Comparison of ENCODE assay signal across 27 cellular contexts in genomic region chr4:17493629-17494028, GRCh38. TPM values are rescaled to one million over a fixed set of nuclear protein-coding genes. Genes with fewer than 3 reads are reported as not detected.
DNase-seq lines count a peak whose midpoint lies in the region; ATAC-seq and TF ChIP-seq lines count a peak whose summit lies in the region.
"Had no signal": no experiment of that assay in that cellular context is flagged by ENCODE, and none has a peak within 500 bp of the region (broad histone marks: within the 10 kb centered on the region; RNA-seq: fewer than 3 reads in every experiment).

No MANE protein-coding gene starts in this region.

- no peaks in the 10 kb centered on the region for H3K27me3 ChIP-seq in HUES48 (ENCODE audit: control insufficient read depth, insufficient read depth, low read length)
- H3K27me3 ChIP-seq in brain microvascular endothelial cell (replicated peaks) = no peaks in the 10 kb centered on the region
- H3K27me3 ChIP-seq: upper lobe of left lung had no signal

- H3K36me3 ChIP-seq in HUES48 (ENCODE audit: control insufficient read depth, insufficient read depth, low read length) = peaks cover 36% of the 10 kb centered on the region
- peaks cover 35% of the 10 kb centered on the region for H3K36me3 ChIP-seq in brain microvascular endothelial cell (replicated peaks)

- no peak overlapping the region for H3K27ac Mint-ChIP-seq in T-helper 17 cell
- H3K27ac Mint-ChIP-seq: activated B cell treated with CpG ODN at 0.5 μM for 24 hours, nephron had no signal

- peaks cover 9% of the 10 kb centered on the region; the same call in 1 of the 2 replicates for H3K4me1 ChIP-seq in HUES48 (ENCODE audit: control insufficient read depth, insufficient read depth, low read length)
- H3K4me1 ChIP-seq: Caco-2 had no signal

- ATAC-seq in left colon (peak; percentile 44), T-helper 17 cell (no peak), GM18861 (IDR thresholded peaks at IDR 0.05; ENCODE audit: unreplicated experiment) (no peak)
- ATAC-seq: Right ventricle myocardium inferior had no signal

- H3K4me3 Mint-ChIP-seq in T-helper 17 cell = no peak overlapping the region
- H3K4me3 Mint-ChIP-seq: activated B cell treated with CpG ODN at 0.5 μM for 24 hours, nephron had no signal

- no peak for TF ChIP-seq CTCF in brain microvascular endothelial cell (IDR thresholded peaks at IDR 0.05; ENCODE audit: low read depth, low read length, missing control alignments)

- H3K27ac ChIP-seq in HUES48 (ENCODE audit: low read depth, low read length) = peak overlapping the region; percentile 33
- peak overlapping the region; percentile 37 for H3K27ac ChIP-seq in brain microvascular endothelial cell
- H3K27ac ChIP-seq: KMS-11, PC-9 had no signal

- in situ Hi-C loops in Caki2 (cut with HindIII; ENCODE audit: low pct_unique_long_range_greater_than_20kb, low sequenced_read_pairs) (no loop called here), brain microvascular endothelial cell (cut with HindIII; ENCODE audit: low pct_ligation_motif_present, low sequenced_read_pairs) (no loop called here)

- intact Hi-C loops in left colon (cut with DNase I, micrococcal nuclease) = no loop called here

- DNase-seq in Caki2 (ENCODE audit: low read depth) (peak; percentile 20), brain microvascular endothelial cell (no peak), left colon (no peak), SW 1271 (lab: John Stamatoyannopoulos, UW) (no peak), T-helper 17 cell (no peak)
- DNase-seq: activated B cell treated with CpG ODN at 0.5 μM for 24 hours; activated CD4-positive, alpha-beta T cell treated with anti-CD3 and anti-CD28 coated beads, Interleukin-2, amount 50 U/mL, for 1 hour; Caco-2; DMS79 treated with DMSO at 0.1 percent for 48 hours; glutamatergic neuron; NCI-H1694; NCI-H2171; NCI-H510A treated with DMSO at 0.1 percent for 48 hours; retina; stimulated activated CD8-positive, alpha-beta memory T cell treated with anti-CD3 and anti-CD28 coated beads, Interleukin-4, amount 100 ng/mL, for 48 hours; T-helper 9 cell had no signal

- H3K9ac ChIP-seq in HUES48 (ENCODE audit: low read depth, low read length) = no peak overlapping the region
- H3K9ac ChIP-seq: KMS-11 had no signal

- no peaks in the 10 kb centered on the region for H3K27me3 Mint-ChIP-seq in T-helper 17 cell
- H3K27me3 Mint-ChIP-seq: activated B cell treated with CpG ODN at 0.5 μM for 24 hours had no signal

- H3K4me1 Mint-ChIP-seq in T-helper 17 cell = peaks cover 7% of the 10 kb centered on the region

- H3K4me3 ChIP-seq in HUES48 (ENCODE audit: low read depth, low read length) (no peak overlapping the region), brain microvascular endothelial cell (ENCODE audit: low read depth, low read length) (no peak overlapping the region)
- H3K4me3 ChIP-seq: lung, PC-9, upper lobe of left lung had no signal

- peaks cover 3% of the 10 kb centered on the region for H3K36me3 Mint-ChIP-seq in T-helper 17 cell (ENCODE audit: low read depth)

- H3K9me3 ChIP-seq in HUES48 (ENCODE audit: control insufficient read depth, insufficient read depth, low read length) (no peaks in the 10 kb centered on the region), T-helper 17 cell (ENCODE audit: control insufficient read depth, low read length, poor library complexity, severe bottlenecking) (no peaks in the 10 kb centered on the region)
- H3K9me3 ChIP-seq: Caco-2, upper lobe of left lung had no signal

RNA-seq across cellular contexts. Expression of gene QDPR, which starts 18.3 kb away (rescaled TPM):
- 40.1 and 42.1 TPM in 2 replicates for total RNA-seq in Caki2 (2014; rRNA removed; shearing (Covaris generic); ENCODE audit: low replicate concordance)
- total RNA-seq in left colon (10 to 100 TPM; 16.9 to 23.7 TPM), T-helper 17 cell (10 to 100 TPM; 14.2 to 20.0 TPM)

RNA-seq across cellular contexts. Expression of gene CLRN2, which starts 21.3 kb away (rescaled TPM):
- total RNA-seq in Caki2 (2014; rRNA removed; shearing (Covaris generic); ENCODE audit: low replicate concordance) = not detected in 2 replicates
- total RNA-seq in left colon = not detected
- total RNA-seq in T-helper 17 cell = not detected
- total RNA-seq: activated B cell treated with CpG ODN at 0.5 μM for 24 hours, Caco-2, kidney epithelial cell, lung, mucosa of gallbladder, osteocyte, PC-9, Right ventricle myocardium inferior, upper lobe of left lung had no signal
